Comparison of ENCODE assay signal across 1 cellular context in the genomic region with DNA sequence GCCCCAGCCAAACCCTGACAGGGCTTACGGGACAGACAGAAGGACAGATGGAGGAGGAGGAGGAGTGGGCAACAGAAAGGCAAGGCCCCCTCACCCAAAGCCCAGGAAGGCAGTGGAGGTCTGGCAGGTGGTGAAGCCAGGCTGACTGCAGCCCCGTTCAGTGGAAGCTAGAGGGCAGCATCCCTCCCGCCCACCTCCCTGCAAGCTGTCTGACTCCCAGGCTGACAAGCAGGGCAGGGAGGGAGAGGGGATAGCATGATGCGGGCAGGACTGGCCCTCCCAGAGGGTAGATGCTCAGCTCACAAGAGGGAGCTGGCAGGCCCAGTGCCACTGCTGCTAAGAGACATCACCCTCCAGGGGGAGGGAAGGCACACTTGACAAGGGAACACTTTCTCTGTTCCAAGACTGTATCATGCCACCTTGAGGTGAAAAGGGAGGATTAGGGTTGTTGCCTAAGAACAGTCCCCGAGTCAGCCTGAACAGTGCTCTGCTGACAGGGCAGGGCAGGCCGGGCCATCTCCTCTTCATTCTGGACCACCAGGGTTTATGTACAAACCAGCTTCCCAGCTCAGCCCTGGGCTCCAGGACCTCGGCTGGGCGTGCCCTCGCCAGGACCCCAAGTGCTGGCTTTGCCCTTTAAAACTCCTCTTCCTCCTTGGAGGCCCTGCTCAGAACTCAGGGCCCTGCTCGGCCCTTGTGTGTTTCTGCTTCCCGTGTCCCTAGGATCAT.
TF ChIP-seq lines count a peak whose summit lies in the region.

No MANE protein-coding gene starts in this region.

TF ChIP-seq in HEK293, 187 proteins besides CTCF, POLR2A, EP300 and RAD21 (continued from another document):
- TF ChIP-seq PRDM2 (tag by site-specific recombination; IDR thresholded peaks at IDR 0.05; ENCODE audit: borderline replicate concordance) (no peak), KLF1 (tag by site-specific recombination; IDR thresholded peaks at IDR 0.05) (peak; percentile 42), ZNF561 (tag by site-specific recombination; IDR thresholded peaks at IDR 0.05; ENCODE audit: borderline replicate concordance) (no peak), ZNF785 (tag by site-specific recombination; IDR thresholded peaks at IDR 0.05) (no peak), KLF8 (tag by site-specific recombination; IDR thresholded peaks at IDR 0.05) (no peak), MZF1 (tag by site-specific recombination; IDR thresholded peaks at IDR 0.05; ENCODE audit: borderline replicate concordance) (no peak), ZNF660 (tag by site-specific recombination; IDR thresholded peaks at IDR 0.05) (no peak), ZNF501 (tag by site-specific recombination; IDR thresholded peaks at IDR 0.05) (no peak), WT1 (tag by site-specific recombination; IDR thresholded peaks at IDR 0.05) (0 out of 2 replicates have a peak, but pooled peaks have one; percentile 29), ZNF311 (tag by site-specific recombination; IDR thresholded peaks at IDR 0.05; ENCODE audit: borderline replicate concordance) (no peak), ZFP37 (tag by site-specific recombination; IDR thresholded peaks at IDR 0.05) (no peak), PATZ1 (tag by site-specific recombination; IDR thresholded peaks at IDR 0.05) (peak; percentile 44), TCF7L2 (IDR thresholded peaks at IDR 0.05; ENCODE audit: borderline replicate concordance, low read depth, low read length) (no peak), ZFP3 (tag by site-specific recombination; IDR thresholded peaks at IDR 0.05; ENCODE audit: low read depth) (peak; percentile 42; the same call in 1 of the 2 replicates), ZNF121 (tag by site-specific recombination; IDR thresholded peaks at IDR 0.05) (peak; percentile 81), ZNF514 (tag by site-specific recombination; IDR thresholded peaks at IDR 0.05) (no peak), ZBTB26 (tag by site-specific recombination; optimal IDR thresholded peaks at IDR 0.05) (no peak), ZNF530 (tag by site-specific recombination; IDR thresholded peaks at IDR 0.05; ENCODE audit: low read depth) (no peak), FEZF1 (tag by site-specific recombination; IDR thresholded peaks at IDR 0.05) (no peak), ZNF2 (tag by site-specific recombination; IDR thresholded peaks at IDR 0.05) (no peak), ZNF350 (tag by site-specific recombination; IDR thresholded peaks at IDR 0.05) (no peak), ZNF571 (tag by site-specific recombination; IDR thresholded peaks at IDR 0.05) (no peak), ZNF600 (tag by site-specific recombination; IDR thresholded peaks at IDR 0.05) (peak; percentile 53), KLF16 (tag by site-specific recombination; IDR thresholded peaks at IDR 0.05) (peak; percentile 58; the same call in 1 of the 2 replicates), SETDB1 (IDR thresholded peaks at IDR 0.05; ENCODE audit: insufficient read length, low read length) (no peak), ZNF391 (tag by site-specific recombination; IDR thresholded peaks at IDR 0.05; ENCODE audit: borderline replicate concordance, low read depth) (no peak), SP3 (tag by site-specific recombination; IDR thresholded peaks at IDR 0.05) (no peak), SP2 (tag by site-specific recombination; IDR thresholded peaks at IDR 0.05) (peak; percentile 7; the same call in 1 of the 2 replicates), ZNF610 (tag by site-specific recombination; IDR thresholded peaks at IDR 0.05; ENCODE audit: borderline replicate concordance) (no peak), ZNF626 (tag by site-specific recombination; IDR thresholded peaks at IDR 0.05) (no peak), GLIS2 (tag by site-specific recombination; IDR thresholded peaks at IDR 0.05) (peak; percentile 67), ZBTB21 (tag by site-specific recombination; IDR thresholded peaks at IDR 0.05) (no peak), ZNF341 (tag by site-specific recombination; IDR thresholded peaks at IDR 0.05; ENCODE audit: low read depth) (no peak), ZSCAN30 (tag by site-specific recombination; IDR thresholded peaks at IDR 0.05) (no peak), ZNF398 (tag by site-specific recombination; IDR thresholded peaks at IDR 0.05) (peak; percentile 33), ZNF362 (tag by site-specific recombination; IDR thresholded peaks at IDR 0.05) (no peak), OVOL3 (tag by site-specific recombination; IDR thresholded peaks at IDR 0.05) (no peak), ZNF423 (tag by site-specific recombination; IDR thresholded peaks at IDR 0.05) (no peak), ZNF747 (tag by site-specific recombination; IDR thresholded peaks at IDR 0.05) (no peak), ZNF654 (tag by site-specific recombination; IDR thresholded peaks at IDR 0.05; ENCODE audit: low read depth) (peak; percentile 42), ZNF354C (tag by site-specific recombination; IDR thresholded peaks at IDR 0.05; ENCODE audit: borderline replicate concordance, low read depth) (no peak), ZNF266 (tag by site-specific recombination; IDR thresholded peaks at IDR 0.05; ENCODE audit: low read depth) (no peak), ZFHX2 (tag by site-specific recombination; conservative IDR thresholded peaks at IDR 0.05) (peak; percentile 85), ZNF155 (tag by site-specific recombination; IDR thresholded peaks at IDR 0.05) (no peak), ZNF174 (tag by site-specific recombination; IDR thresholded peaks at IDR 0.05) (no peak), ZNF416 (tag by site-specific recombination; IDR thresholded peaks at IDR 0.05) (no peak), ZBTB20 (tag by site-specific recombination; IDR thresholded peaks at IDR 0.05) (no peak)
- TF ChIP-seq, protein P1, sequence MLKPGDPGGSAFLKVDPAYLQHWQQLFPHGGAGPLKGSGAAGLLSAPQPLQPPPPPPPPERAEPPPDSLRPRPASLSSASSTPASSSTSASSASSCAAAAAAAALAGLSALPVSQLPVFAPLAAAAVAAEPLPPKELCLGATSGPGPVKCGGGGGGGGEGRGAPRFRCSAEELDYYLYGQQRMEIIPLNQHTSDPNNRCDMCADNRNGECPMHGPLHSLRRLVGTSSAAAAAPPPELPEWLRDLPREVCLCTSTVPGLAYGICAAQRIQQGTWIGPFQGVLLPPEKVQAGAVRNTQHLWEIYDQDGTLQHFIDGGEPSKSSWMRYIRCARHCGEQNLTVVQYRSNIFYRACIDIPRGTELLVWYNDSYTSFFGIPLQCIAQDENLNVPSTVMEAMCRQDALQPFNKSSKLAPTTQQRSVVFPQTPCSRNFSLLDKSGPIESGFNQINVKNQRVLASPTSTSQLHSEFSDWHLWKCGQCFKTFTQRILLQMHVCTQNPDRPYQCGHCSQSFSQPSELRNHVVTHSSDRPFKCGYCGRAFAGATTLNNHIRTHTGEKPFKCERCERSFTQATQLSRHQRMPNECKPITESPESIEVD (tag by site-specific recombination; IDR thresholded peaks at IDR 0.05), result no peak
TF ChIP-seq in HEK293: peak in this region for 18.
